ENCODE assay signal across 24 cellular contexts in genomic region chr17:51813784-51814174, GRCh38.
"Had no signal": no experiment of that assay in that cellular context is flagged by ENCODE, and none has a peak within 500 bp of the region (broad histone marks: within the 10 kb centered on the region; RNA-seq: fewer than 3 reads in every experiment).

No MANE protein-coding gene starts in this region.

- H3K4me3 ChIP-seq: K562 had no signal

- ATAC-seq: K562, Panc1, PC-3 had no signal

- DNase-seq: Kasumi-1, MV-4-11, NCI-H1048, NCI-H1105, NCI-H1436 treated with DMSO at 0.1 percent for 48 hours, NCI-H1694, NCI-H187 treated with DMSO at 0.1 percent for 48 hours, NCI-H2081 treated with DMSO at 0.1 percent for 48 hours, NCI-H2171, NCI-H226, NCI-H446, NCI-H510A, NCI-H524 treated with DMSO at 0.1 percent for 48 hours, SHP77, SK-N-SH, SW 1271 had no signal

- H3K9me3 ChIP-seq: SK-N-SH had no signal

- FAIRE-seq: HTR-8/SVneo, K562 had no signal

- H3K4me1 Mint-ChIP-seq: IgD-negative memory B cell had no signal

- H3K4me3 Mint-ChIP-seq: IgD-negative memory B cell had no signal

- H3K27ac ChIP-seq: HL-60, KMS-11, RWPE1 had no signal

- H3K27me3 Mint-ChIP-seq: IgD-negative memory B cell had no signal

- H3K9ac ChIP-seq: KMS-11, SK-N-SH had no signal

- H3K27ac Mint-ChIP-seq: IgD-negative memory B cell had no signal
